ENCODE assay signal across 1 cellular context in genomic region chr20:20712474-20713243, GRCh38.
A peak's percentile ranks its signal among the peaks of the same experiment; 100 is the strongest.
TF ChIP-seq lines count a peak whose summit lies in the region.

TSS of gene RALGAPA2 (minus strand) at chr20:20712644. CDS start at chr20:20712480, 164 bp downstream.

TF ChIP-seq in HepG2, 621 proteins besides CTCF, POLR2A, EP300 and RAD21 (continued from another document and continues in another):
- TF ChIP-seq ZHX1 (CRISPR knock-in tag; IDR thresholded peaks at IDR 0.05; ENCODE audit: low read depth), result peak; percentile 32; the same call in 1 of the 2 replicates
- TF ChIP-seq ZBTB40 (IDR thresholded peaks at IDR 0.05), result no peak
- peak; percentile 19; the same call in 1 of the 2 replicates for TF ChIP-seq ZBTB40 (CRISPR knock-in tag; IDR thresholded peaks at IDR 0.05)
- TF ChIP-seq SNAPC2 (CRISPR knock-in tag; IDR thresholded peaks at IDR 0.05), result no peak
- TF ChIP-seq MEF2D (CRISPR knock-in tag; IDR thresholded peaks at IDR 0.05), result peak; percentile 82
- TF ChIP-seq GABPA (IDR thresholded peaks at IDR 0.05; ENCODE audit: low read depth, low read length), result peak; percentile 43
- peak; percentile 90 for TF ChIP-seq GABPA (CRISPR knock-in tag; IDR thresholded peaks at IDR 0.05; ENCODE audit: low read depth)
- no peak for TF ChIP-seq ZFP37 (CRISPR knock-in tag; IDR thresholded peaks at IDR 0.05; ENCODE audit: borderline replicate concordance)
- peak; percentile 73; the same call in 1 of the 2 replicates for TF ChIP-seq NAIF1 (CRISPR knock-in tag; IDR thresholded peaks at IDR 0.05; ENCODE audit: borderline replicate concordance)
- TF ChIP-seq ZNF749 (CRISPR knock-in tag; IDR thresholded peaks at IDR 0.05; ENCODE audit: borderline replicate concordance), result 0 out of 2 replicates have a peak, but pooled peaks have one; percentile 42
- no peak for TF ChIP-seq ZNF224 (CRISPR knock-in tag; IDR thresholded peaks at IDR 0.05)
- peak; percentile 58 for TF ChIP-seq BCL6 (CRISPR knock-in tag; IDR thresholded peaks at IDR 0.05)
- TF ChIP-seq ZNF564 (CRISPR knock-in tag; IDR thresholded peaks at IDR 0.05), result no peak
- TF ChIP-seq STAG1 (CRISPR knock-in tag; IDR thresholded peaks at IDR 0.05), result peak; percentile 29; the same call in 1 of the 2 replicates
- TF ChIP-seq HMG20B (CRISPR knock-in tag; conservative IDR thresholded peaks at IDR 0.05), result peak; percentile 41; the same call in 1 of the 2 replicates
- peak; percentile 89; the same call in 1 of the 2 replicates for TF ChIP-seq ZNF230 (CRISPR knock-in tag; IDR thresholded peaks at IDR 0.05)
- TF ChIP-seq ELK4 (CRISPR knock-in tag; IDR thresholded peaks at IDR 0.05; ENCODE audit: borderline replicate concordance), result no peak
- no peak for TF ChIP-seq FOXO4 (CRISPR knock-in tag; conservative IDR thresholded peaks at IDR 0.05)
- TF ChIP-seq ZNF329 (CRISPR knock-in tag; IDR thresholded peaks at IDR 0.05; ENCODE audit: low read depth), result no peak
- TF ChIP-seq THRA (CRISPR knock-in tag; IDR thresholded peaks at IDR 0.05; ENCODE audit: borderline replicate concordance), result peak; percentile 92
- TF ChIP-seq CBX5 (CRISPR knock-in tag; IDR thresholded peaks at IDR 0.05; ENCODE audit: borderline replicate concordance), result no peak; the same call in none of the 2 replicates
- TF ChIP-seq HINFP (CRISPR knock-in tag; IDR thresholded peaks at IDR 0.05; ENCODE audit: low read depth), result peak; percentile 63; the same call in 1 of the 2 replicates
- TF ChIP-seq FOXK2 (IDR thresholded peaks at IDR 0.05), result no peak
- TF ChIP-seq AKNA (CRISPR knock-in tag; IDR thresholded peaks at IDR 0.05; ENCODE audit: borderline replicate concordance), result no peak
- no peak for TF ChIP-seq JARID2 (CRISPR knock-in tag; IDR thresholded peaks at IDR 0.05; ENCODE audit: insufficient replicate concordance)
- peak in 1 of 2 experiments; percentile 82; a peak in 2 of 4 replicates for TF ChIP-seq KLF16 (CRISPR knock-in tag; IDR thresholded peaks at IDR 0.05)
- TF ChIP-seq ZNF770 (CRISPR knock-in tag; IDR thresholded peaks at IDR 0.05), result no peak
- peak; percentile 74 for TF ChIP-seq TAF15 (IDR thresholded peaks at IDR 0.05; ENCODE audit: low read depth, low read length, poor library complexity, severe bottlenecking)
